1 cellular context compared by ENCODE assay signal in genomic region chr21:33856893-33857527, GRCh38.
TF ChIP-seq lines count a peak whose summit lies in the region.

No MANE protein-coding gene starts in this region.

TF ChIP-seq in K562, 482 proteins besides CTCF, POLR2A, EP300 and RAD21 (continued from another document):
- TF ChIP-seq CUX1 (CRISPR knock-in tag; IDR thresholded peaks at IDR 0.05) (no peak), TCF3 (CRISPR knock-in tag; IDR thresholded peaks at IDR 0.05) (peak; percentile 54; the same call in 1 of the 2 replicates), ZNF589 (CRISPR knock-in tag; IDR thresholded peaks at IDR 0.05; ENCODE audit: low read depth) (peak; percentile 47; the same call in 1 of the 2 replicates), JUND (IDR thresholded peaks at IDR 0.05; ENCODE audit: borderline replicate concordance, low read depth, low read length) (peak; percentile 24; the same call in 1 of the 2 replicates), JUND (tag; IDR thresholded peaks at IDR 0.05; ENCODE audit: borderline replicate concordance, low read depth, low read length) (no peak), ZNF717 (CRISPR knock-in tag; IDR thresholded peaks at IDR 0.05) (no peak), FOXA3 (CRISPR knock-in tag; conservative IDR thresholded peaks at IDR 0.05 in 1 of 2, IDR thresholded peaks at IDR 0.05 in 1 of 2) (no peak), NCOA4 (IDR thresholded peaks at IDR 0.05; ENCODE audit: partially characterized antibody) (no peak), CBFA2T2 (conservative IDR thresholded peaks at IDR 0.05) (peak; percentile 24; the same call in 1 of the 2 replicates), MAZ (CRISPR knock-in tag; conservative IDR thresholded peaks at IDR 0.05 in 1 of 2, IDR thresholded peaks at IDR 0.05 in 1 of 2) (no peak), ZBTB7A (IDR thresholded peaks at IDR 0.05; ENCODE audit: borderline replicate concordance, control insufficient read depth, low read depth, low read length) (no peak), CEBPG (CRISPR knock-in tag; IDR thresholded peaks at IDR 0.05) (peak; percentile 82), CEBPG (tag; conservative IDR thresholded peaks at IDR 0.05 in 1 of 2, IDR thresholded peaks at IDR 0.05 in 1 of 2) (0 out of 4 replicates have a peak, but pooled peaks of 1 of the 2 experiments have one; percentile 46), NR4A1 (CRISPR knock-in tag; IDR thresholded peaks at IDR 0.05) (no peak), NR4A1 (tag; IDR thresholded peaks at IDR 0.05) (no peak), PATZ1 (CRISPR knock-in tag; IDR thresholded peaks at IDR 0.05; ENCODE audit: borderline replicate concordance) (no peak), ZNF57 (CRISPR knock-in tag; IDR thresholded peaks at IDR 0.05) (no peak), ZNF639 (CRISPR knock-in tag; conservative IDR thresholded peaks at IDR 0.05 in 1 of 2, IDR thresholded peaks at IDR 0.05 in 1 of 2) (no peak), ZNF134 (CRISPR knock-in tag; conservative IDR thresholded peaks at IDR 0.05) (0 out of 2 replicates have a peak, but pooled peaks have one; percentile 58), MBD1 (CRISPR knock-in tag; IDR thresholded peaks at IDR 0.05) (no peak), CTBP1 (IDR thresholded peaks at IDR 0.05; ENCODE audit: borderline replicate concordance) (peak; percentile 42; the same call in 1 of the 2 replicates), RBFOX2 (IDR thresholded peaks at IDR 0.05; ENCODE audit: low read depth, low read length) (no peak), ZNF282 (CRISPR knock-in tag; IDR thresholded peaks at IDR 0.05) (no peak), DNMT1 (IDR thresholded peaks at IDR 0.05) (no peak), USF1 (CRISPR knock-in tag; IDR thresholded peaks at IDR 0.05) (peak; percentile 38; the same call in 1 of the 2 replicates), MEIS2 (IDR thresholded peaks at IDR 0.05; ENCODE audit: partially characterized antibody) (peak; percentile 15), NFIX (CRISPR knock-in tag; IDR thresholded peaks at IDR 0.05; ENCODE audit: low read depth) (no peak), HNRNPH1 (optimal IDR thresholded peaks at IDR 0.05; ENCODE audit: low read depth, low read length) (no peak)
